ENCODE assay signal across 16 cellular contexts in genomic region chr15:48469271-48469670, GRCh38.
"Had no signal": no experiment of that assay in that cellular context is flagged by ENCODE, and none has a peak within 500 bp of the region (broad histone marks: within the 10 kb centered on the region; RNA-seq: fewer than 3 reads in every experiment).

No MANE protein-coding gene starts in this region.

- H3K4me1 Mint-ChIP-seq: activated CD8-positive, alpha-beta memory T cell treated with anti-CD3 and anti-CD28 coated beads, Interleukin-2, amount 10 ng/mL, durations not matched to agents 7 days and 5 days; memory B cell had no signal

- H3K27ac Mint-ChIP-seq: activated CD8-positive, alpha-beta memory T cell treated with anti-CD3 and anti-CD28 coated beads, Interleukin-2, amount 10 ng/mL, durations not matched to agents 7 days and 5 days; activated T-cell treated with anti-CD3 and anti-CD28 coated beads, Interleukin-2, amount 50 U/mL, for 24 hours; memory B cell; neural progenitor cell had no signal

- ATAC-seq: activated CD8-positive, alpha-beta memory T cell treated with anti-CD3 and anti-CD28 coated beads, Interleukin-2, amount 10 ng/mL, durations not matched to agents 7 days and 5 days; activated naive CD4-positive, alpha-beta T cell treated with anti-CD3 and anti-CD28 coated beads, Interleukin-2, amount 50 U/mL, for 72 hours had no signal

- DNase-seq: activated CD4-positive, alpha-beta T cell treated with anti-CD3 and anti-CD28 coated beads, Interleukin-2, amount 50 U/mL, for 48 hours; activated CD4-positive, CD25-positive, alpha-beta regulatory T cell treated with anti-CD3 and anti-CD28 coated beads, Interleukin-2, amount 50 U/mL, for 72 hours; activated CD8-positive, alpha-beta memory T cell treated with anti-CD3 and anti-CD28 coated beads, Interleukin-2, amount 10 ng/mL, durations not matched to agents 7 days and 5 days; activated effector memory CD4-positive, alpha-beta T cell treated with Interleukin-2 at 50 U/mL for 16 hours; activated T-cell treated with anti-CD3 and anti-CD28 coated beads, Interleukin-2, amount 50 U/mL, for 24 hours; anterior cingulate cortex; cortex of kidney; effector CD8-positive, alpha-beta T cell; head of caudate nucleus; kidney; left ventricle myocardium inferior; upper lobe of left lung had no signal

- H3K27ac ChIP-seq: left ventricle myocardium inferior, neural progenitor cell, upper lobe of left lung had no signal

- H3K4me3 Mint-ChIP-seq: activated CD8-positive, alpha-beta memory T cell treated with anti-CD3 and anti-CD28 coated beads, Interleukin-2, amount 10 ng/mL, durations not matched to agents 7 days and 5 days; activated T-cell treated with anti-CD3 and anti-CD28 coated beads, Interleukin-2, amount 50 U/mL, for 24 hours; memory B cell; neural progenitor cell had no signal

- H3K4me3 ChIP-seq: left ventricle myocardium inferior, neural progenitor cell, smooth muscle cell, upper lobe of left lung had no signal

- H3K27me3 ChIP-seq: neural progenitor cell, upper lobe of left lung had no signal

- H3K9me3 ChIP-seq: left ventricle myocardium inferior, upper lobe of left lung had no signal

- H3K9me3 Mint-ChIP-seq: activated naive CD4-positive, alpha-beta T cell treated with anti-CD3 and anti-CD28 coated beads, Interleukin-2, amount 50 U/mL, for 72 hours; activated T-cell treated with anti-CD3 and anti-CD28 coated beads, Interleukin-2, amount 50 U/mL, for 24 hours; memory B cell; neural progenitor cell had no signal

- H3K36me3 ChIP-seq: neural progenitor cell had no signal

- H3K9ac ChIP-seq: neural progenitor cell had no signal

- H3K4me1 ChIP-seq: neural progenitor cell, upper lobe of left lung had no signal

- H3K27me3 Mint-ChIP-seq: activated CD8-positive, alpha-beta memory T cell treated with anti-CD3 and anti-CD28 coated beads, Interleukin-2, amount 10 ng/mL, durations not matched to agents 7 days and 5 days; activated T-cell treated with anti-CD3 and anti-CD28 coated beads, Interleukin-2, amount 50 U/mL, for 24 hours; memory B cell had no signal

- H3K4me2 ChIP-seq: neural progenitor cell, smooth muscle cell had no signal

- H3K36me3 Mint-ChIP-seq: activated CD8-positive, alpha-beta memory T cell treated with anti-CD3 and anti-CD28 coated beads, Interleukin-2, amount 10 ng/mL, durations not matched to agents 7 days and 5 days; activated naive CD4-positive, alpha-beta T cell treated with anti-CD3 and anti-CD28 coated beads, Interleukin-2, amount 50 U/mL, for 72 hours; memory B cell had no signal

- H2AFZ ChIP-seq: neural progenitor cell had no signal
